Comparison of ENCODE assay signal across 8 cellular contexts in genomic region chr18:49486617-49486958, GRCh38. TPM values are rescaled to one million over a fixed set of nuclear protein-coding genes. Genes with fewer than 3 reads are reported as not detected.
A peak's percentile ranks its signal among the peaks of the same experiment; 100 is the strongest.
DNase-seq lines count a peak whose midpoint lies in the region; ATAC-seq lines count a peak whose summit lies in the region.

No MANE protein-coding gene starts in this region.

- H3K4me1 ChIP-seq in NT2/D1 (ENCODE audit: insufficient read depth, insufficient read length) (no peaks in the 10 kb centered on the region), aorta (ENCODE audit: control insufficient read depth in 1 of 2, insufficient read depth in 2 of 2, low read length in 2 of 2) (peaks cover 0 to 2% of the 10 kb centered on the region in 2 donors)

- DNase-seq in NCI-H82 (lab: John Stamatoyannopoulos, UW) (peak; percentile 66), NCI-H82 treated with DMSO at 0.1 percent for 48 hours (lab: John Stamatoyannopoulos, UW; ENCODE audit: unreplicated experiment) (no peak), NT2/D1 (ENCODE audit: low read depth, low spot score) (no peak), midbrain (lab: John Stamatoyannopoulos, UW) (peak; percentile 66), aorta (no peak), 8988T (no peak), NCI-H446 treated with DMSO at 0.1 percent for 48 hours (lab: John Stamatoyannopoulos, UW) (no peak)

- intact Hi-C loops in aorta (cut with DNase I) = no loop called here

- H3K4me3 ChIP-seq in NT2/D1 (ENCODE audit: insufficient read length, low read depth) (peak overlapping the region; percentile 63), aorta (ENCODE audit: low read length in 2 of 2) (peak overlapping the region; percentile 89 to 97)

- peaks cover 49% of the 10 kb centered on the region for H3K36me3 ChIP-seq in NT2/D1 (ENCODE audit: insufficient read depth, insufficient read length, low read length)
- peaks cover 0 to 2% of the 10 kb centered on the region in 2 donors for H3K36me3 ChIP-seq in aorta (ENCODE audit: control insufficient read depth in 1 of 2, insufficient read depth in 2 of 2, low read length in 1 of 2)

- no peak for ATAC-seq in aorta (ENCODE audit: low FRiP score)

- H3K9me3 ChIP-seq in NT2/D1 (ENCODE audit: insufficient read depth, low read length) (no peaks in the 10 kb centered on the region), aorta (ENCODE audit: control insufficient read depth, low read length) (no peaks in the 10 kb centered on the region)

- H3K9ac ChIP-seq in NT2/D1 (ENCODE audit: insufficient read length, low read depth) = peak overlapping the region; percentile 86

- H3K27me3 ChIP-seq in NT2/D1 (ENCODE audit: insufficient read depth, insufficient read length) (no peaks in the 10 kb centered on the region), aorta (ENCODE audit: control insufficient read depth in 1 of 2, insufficient read depth in 2 of 2, low read length in 1 of 2) (no peaks in the 10 kb centered on the region)

- WGBS in aorta, 2 donors = 0% methylated on average over 10 of the region's 10 CpGs

- H3K27ac ChIP-seq in cingulate gyrus (ENCODE audit: low read depth, low read length) (peak overlapping the region; percentile 87), aorta (ENCODE audit: low read depth in 1 of 2, low read length in 2 of 2) (peak overlapping the region; percentile 83 to 95)

RNA-seq across cellular contexts. Expression of gene C18orf32, which starts 0.4 kb away (rescaled TPM):
- 10 to 100 TPM; 37.9 to 44.2 TPM for total RNA-seq in aorta
- polyA plus RNA-seq in aorta = 10 to 100 TPM; 45.3 to 53.3 TPM

RNA-seq across cellular contexts. Expression of gene RPL17, which starts 5.7 kb away (rescaled TPM):
- 1,000 to 10,000 TPM; 1,134 to 1,294 TPM for total RNA-seq in aorta
- polyA plus RNA-seq in aorta = 1,000 to 10,000 TPM; 2,383 to 5,051 TPM

RNA-seq across cellular contexts. Expression of gene DYM, which starts 26.1 kb away (rescaled TPM):
- 10 to 100 TPM; 81.5 to 83.3 TPM for total RNA-seq in aorta
- 10 to 100 TPM; 14.1 to 16.6 TPM for polyA plus RNA-seq in aorta

Comparison
In these comparisons a context has a peak if more than half of its experiments do, and no peak if none do; other contexts are left out.
1. DNase-seq: peak in NCI-H82 (single experiment) and midbrain (single experiment); none in NCI-H82 treated with DMSO at 0.1 percent for 48 hours (single experiment), NT2/D1 (single experiment), aorta (0 of 2), 8988T (single experiment) and NCI-H446 treated with DMSO at 0.1 percent for 48 hours (single experiment).